ENCODE assay signal across 23 cellular contexts in the genomic region with DNA sequence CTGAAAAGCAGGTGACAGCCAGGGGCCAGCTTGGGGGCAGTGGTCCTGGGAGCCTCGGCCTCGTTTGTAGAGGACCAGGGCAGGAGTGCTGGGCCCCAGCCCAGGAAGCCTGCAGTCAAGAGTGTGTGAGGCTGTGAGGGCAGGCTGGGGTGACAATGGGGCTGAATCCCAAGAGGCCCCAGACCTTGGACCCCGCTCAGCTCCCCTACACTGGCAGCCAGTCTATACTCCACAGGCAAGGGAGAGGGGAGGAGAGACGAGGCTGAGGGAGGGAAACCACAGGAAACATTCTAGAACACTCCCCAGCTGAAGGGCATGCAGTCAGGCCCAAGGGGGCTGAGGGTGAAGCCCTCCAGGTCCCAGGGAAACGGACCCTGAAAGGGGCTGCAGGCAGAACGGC.
"Had no signal": no experiment of that assay in that cellular context is flagged by ENCODE, and none has a peak within 500 bp of the region (broad histone marks: within the 10 kb centered on the region; RNA-seq: fewer than 3 reads in every experiment).

No MANE protein-coding gene starts in this region.

- H3K27ac ChIP-seq: body of pancreas, epithelial cell of prostate, foreskin keratinocyte, lower lobe of right lung, ovary, sigmoid colon, thoracic aorta, upper lobe of left lung had no signal

- H3K4me3 ChIP-seq: body of pancreas, dorsolateral prefrontal cortex, lower lobe of right lung, ovary, sigmoid colon, thoracic aorta, upper lobe of left lung had no signal

- H3K9me3 Mint-ChIP-seq: activated naive CD8-positive, alpha-beta T cell treated with anti-CD3 and anti-CD28 coated beads for 36 hours; activated T-helper 1 cell treated with anti-CD3 and anti-CD28 coated beads, Interleukin-12 subunit alpha, Interleukin-12 subunit beta, Interleukin-2, Interleukin-4 antibody, amounts not matched to agents 30 ng/mL and 10 ng/mL and 1 ng/mL, durations not matched to agents 14 hours and 24 hours and 36 hours; naive thymus-derived CD8-positive, alpha-beta T cell; stimulated activated memory B cell treated with anti-CD40 and anti-IgM and Interleukin-4, amounts not matched to agents 10 μg/mL and 1 μg/mL and 100 μg/mL, for 72 hours; T-helper 2 cell treated with Interferon-gamma antibody and Interleukin-4, amounts not matched to agents 5 μg/mL and 100 μg/mL, for 36 hours; WTC11 had no signal

- H3K27ac Mint-ChIP-seq: activated CD4-positive, alpha-beta T cell treated with anti-CD3 and anti-CD28 coated beads for 36 hours; activated naive CD8-positive, alpha-beta T cell treated with anti-CD3 and anti-CD28 coated beads for 36 hours; activated T-helper 1 cell treated with anti-CD3 and anti-CD28 coated beads, Interleukin-12 subunit alpha, Interleukin-12 subunit beta, Interleukin-2, Interleukin-4 antibody, amounts not matched to agents 30 ng/mL and 10 ng/mL and 1 ng/mL, durations not matched to agents 14 hours and 24 hours and 36 hours; stimulated activated memory B cell treated with anti-CD40 and anti-IgM and Interleukin-4, amounts not matched to agents 10 μg/mL and 1 μg/mL and 100 μg/mL, for 72 hours; T-helper 2 cell treated with Interferon-gamma antibody and Interleukin-4, amounts not matched to agents 5 μg/mL and 100 μg/mL, for 36 hours; WTC11 had no signal

- ATAC-seq: activated CD4-positive, alpha-beta T cell treated with anti-CD3 and anti-CD28 coated beads for 36 hours; body of pancreas; foreskin keratinocyte; left cardiac atrium; lower lobe of right lung; naive thymus-derived CD8-positive, alpha-beta T cell; stimulated activated memory B cell treated with anti-CD40 and anti-IgM and Interleukin-4, amounts not matched to agents 10 μg/mL and 1 μg/mL and 100 μg/mL, for 72 hours; WTC11 had no signal

- H3K36me3 ChIP-seq: ovary had no signal

- H3K4me3 Mint-ChIP-seq: activated CD4-positive, alpha-beta T cell treated with anti-CD3 and anti-CD28 coated beads for 36 hours; activated naive CD8-positive, alpha-beta T cell treated with anti-CD3 and anti-CD28 coated beads for 36 hours; activated T-helper 1 cell treated with anti-CD3 and anti-CD28 coated beads, Interleukin-12 subunit alpha, Interleukin-12 subunit beta, Interleukin-2, Interleukin-4 antibody, amounts not matched to agents 30 ng/mL and 10 ng/mL and 1 ng/mL, durations not matched to agents 14 hours and 24 hours and 36 hours; stimulated activated memory B cell treated with anti-CD40 and anti-IgM and Interleukin-4, amounts not matched to agents 10 μg/mL and 1 μg/mL and 100 μg/mL, for 72 hours; T-helper 2 cell treated with Interferon-gamma antibody and Interleukin-4, amounts not matched to agents 5 μg/mL and 100 μg/mL, for 36 hours; WTC11 had no signal

- H3K9me3 ChIP-seq: body of pancreas, lower lobe of right lung, ovary, sigmoid colon, thoracic aorta, upper lobe of left lung had no signal

- H3K27me3 Mint-ChIP-seq: activated CD4-positive, alpha-beta T cell treated with anti-CD3 and anti-CD28 coated beads for 36 hours; activated naive CD8-positive, alpha-beta T cell treated with anti-CD3 and anti-CD28 coated beads for 36 hours; naive thymus-derived CD8-positive, alpha-beta T cell; stimulated activated memory B cell treated with anti-CD40 and anti-IgM and Interleukin-4, amounts not matched to agents 10 μg/mL and 1 μg/mL and 100 μg/mL, for 72 hours had no signal

- H3K27me3 ChIP-seq: body of pancreas, dorsolateral prefrontal cortex, foreskin keratinocyte, ovary, sigmoid colon, upper lobe of left lung had no signal

- FAIRE-seq: colon, islet of Langerhans had no signal

- DNase-seq: activated CD4-positive, alpha-beta T cell treated with anti-CD3 and anti-CD28 coated beads for 36 hours; activated CD4-positive, alpha-beta T cell treated with anti-CD3 and anti-CD28 coated beads, Interleukin-2, amount 50 U/mL, for 48 hours; activated naive CD4-positive, alpha-beta T cell; activated naive CD8-positive, alpha-beta T cell treated with anti-CD3 and anti-CD28 coated beads for 36 hours; body of pancreas; dorsolateral prefrontal cortex; foreskin keratinocyte; hippocampal formation; left cardiac atrium; lower lobe of right lung; naive thymus-derived CD8-positive, alpha-beta T cell; ovary; sigmoid colon; stimulated activated CD4-positive, alpha-beta T cell treated with anti-CD3 and anti-CD28 coated beads, Interleukin-4, amount 100 ng/mL, for 4 hours; upper lobe of left lung had no signal
